1 cellular context compared by ENCODE assay signal in the genomic region with DNA sequence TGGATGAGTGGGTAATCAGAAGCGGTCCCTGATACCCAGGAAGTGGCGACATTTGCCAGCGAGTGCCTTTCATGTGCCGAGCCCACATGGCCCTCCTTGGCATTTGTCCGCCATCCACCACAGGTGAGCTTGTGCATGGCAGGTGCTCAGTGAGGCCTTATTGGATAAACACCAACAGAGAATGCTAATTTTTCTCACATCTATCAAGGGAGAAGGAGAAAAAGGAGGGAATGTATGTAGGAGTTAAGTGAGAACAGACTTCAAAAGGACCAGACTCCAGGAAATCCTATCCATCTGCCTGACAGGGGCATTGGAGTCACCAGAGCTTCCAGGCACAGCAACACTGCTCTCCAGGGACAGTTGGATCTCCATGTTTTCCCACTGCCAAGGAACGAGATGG.
TF ChIP-seq lines count a peak whose summit lies in the region.

No MANE protein-coding gene starts in this region.

TF ChIP-seq in GM23338, 12 proteins besides CTCF, POLR2A, EP300 and RAD21 (continued from another document):
- TF ChIP-seq POLR2AphosphoS5 (IDR thresholded peaks at IDR 0.05; ENCODE audit: low read depth) (no peak), NANOG (IDR thresholded peaks at IDR 0.05; ENCODE audit: borderline replicate concordance) (no peak), CREB1 (CRISPR knock-in tag; IDR thresholded peaks at IDR 0.05; ENCODE audit: low read depth) (no peak), ZNF114 (CRISPR knock-in tag; IDR thresholded peaks at IDR 0.05) (no peak), EZH2 (IDR thresholded peaks at IDR 0.05; ENCODE audit: low read depth, unreplicated experiment) (no peak), JUNB (IDR thresholded peaks at IDR 0.05; ENCODE audit: unreplicated experiment) (no peak), ZNF331 (CRISPR knock-in tag; IDR thresholded peaks at IDR 0.05; ENCODE audit: low read depth) (no peak), REST (IDR thresholded peaks at IDR 0.05; ENCODE audit: unreplicated experiment) (no peak), ZNF462 (CRISPR knock-in tag; IDR thresholded peaks at IDR 0.05) (no peak)
- TF ChIP-seq, protein P1, sequence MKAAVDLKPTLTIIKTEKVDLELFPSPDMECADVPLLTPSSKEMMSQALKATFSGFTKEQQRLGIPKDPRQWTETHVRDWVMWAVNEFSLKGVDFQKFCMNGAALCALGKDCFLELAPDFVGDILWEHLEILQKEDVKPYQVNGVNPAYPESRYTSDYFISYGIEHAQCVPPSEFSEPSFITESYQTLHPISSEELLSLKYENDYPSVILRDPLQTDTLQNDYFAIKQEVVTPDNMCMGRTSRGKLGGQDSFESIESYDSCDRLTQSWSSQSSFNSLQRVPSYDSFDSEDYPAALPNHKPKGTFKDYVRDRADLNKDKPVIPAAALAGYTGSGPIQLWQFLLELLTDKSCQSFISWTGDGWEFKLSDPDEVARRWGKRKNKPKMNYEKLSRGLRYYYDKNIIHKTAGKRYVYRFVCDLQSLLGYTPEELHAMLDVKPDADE (IDR thresholded peaks at IDR 0.05), result no peak
